8 cellular contexts compared by ENCODE assay signal in genomic region chr7:101410743-101411476, GRCh38. TPM values are rescaled to one million over a fixed set of nuclear protein-coding genes. Genes with fewer than 3 reads are reported as not detected.
DNase-seq lines count a peak whose midpoint lies in the region; ATAC-seq, FAIRE-seq and TF ChIP-seq lines count a peak whose summit lies in the region.

No MANE protein-coding gene starts in this region.

- no peak for ATAC-seq in GM19467 (IDR thresholded peaks at IDR 0.05; ENCODE audit: unreplicated experiment)
- no peak for ATAC-seq in GM19328 (IDR thresholded peaks at IDR 0.05; ENCODE audit: unreplicated experiment)

- H3K27ac Mint-ChIP-seq in mesothelial cell of epicardium = no peak overlapping the region

- H3K4me3 ChIP-seq in WI38 (ENCODE audit: low read depth, low read length) = no peak overlapping the region
- H3K4me3 ChIP-seq in choroid plexus epithelial cell (ENCODE audit: low read depth, low read length) = no peak overlapping the region

- FAIRE-seq in urothelium cell line (lab: Jason Lieb, UNC) = no peak

- H3K4me1 Mint-ChIP-seq in mesothelial cell of epicardium = peaks cover 6% of the 10 kb centered on the region

- H3K4me3 Mint-ChIP-seq in mesothelial cell of epicardium = no peak overlapping the region

- peak; percentile 89 for TF ChIP-seq CTCF in GM20000 (IDR thresholded peaks at IDR 0.05; ENCODE audit: extremely low read depth, missing control alignments)
- peak; percentile 73 for TF ChIP-seq CTCF in WI38 (IDR thresholded peaks at IDR 0.05; ENCODE audit: low read depth, low read length)
- TF ChIP-seq CTCF in choroid plexus epithelial cell (conservative IDR thresholded peaks at IDR 0.05; ENCODE audit: low read depth, low read length) = peak; percentile 88
- peak; percentile 88 for TF ChIP-seq CTCF in mesothelial cell of epicardium (IDR thresholded peaks at IDR 0.05; ENCODE audit: unreplicated experiment)

- DNase-seq in 8988T (peak; percentile 76), GM20000 (ENCODE audit: low spot score) (peak; percentile 75), choroid plexus epithelial cell (ENCODE audit: low read depth) (peak; percentile 33), mesothelial cell of epicardium (ENCODE audit: low spot score in 2 of 2, unreplicated experiment in 2 of 2) (peak; percentile 33 to 73), urothelium cell line (ENCODE audit: low spot score) (peak; percentile 49)

- peaks cover 22% of the 10 kb centered on the region for H3K9me3 Mint-ChIP-seq in mesothelial cell of epicardium

- H3K36me3 Mint-ChIP-seq in mesothelial cell of epicardium = peaks cover 32% of the 10 kb centered on the region

- no peaks in the 10 kb centered on the region for H3K27me3 Mint-ChIP-seq in mesothelial cell of epicardium (ENCODE audit: low read depth)

RNA-seq across cellular contexts. Expression of gene COL26A1, which starts 48.2 kb away (rescaled TPM):
- 105 to 110 TPM (median 109 TPM) in 3 replicates for total RNA-seq in mesothelial cell of epicardium
